Comparison of ENCODE assay signal across 15 cellular contexts in genomic region chr11:126645206-126645605, GRCh38.
"Had no signal": no experiment of that assay in that cellular context is flagged by ENCODE, and none has a peak within 500 bp of the region (broad histone marks: within the 10 kb centered on the region; RNA-seq: fewer than 3 reads in every experiment).

No MANE protein-coding gene starts in this region.

- H3K9me3 ChIP-seq: adrenal gland, upper lobe of left lung had no signal

- H3K79me2 ChIP-seq: parathyroid adenoma had no signal

- H2AFZ ChIP-seq: neural progenitor cell, parathyroid adenoma had no signal

- H3K4me3 ChIP-seq: adrenal gland, neural progenitor cell, upper lobe of left lung had no signal

- H3K4me1 ChIP-seq: adrenal gland, parathyroid adenoma, upper lobe of left lung had no signal

- H3K9ac ChIP-seq: neural progenitor cell, parathyroid adenoma had no signal

- DNase-seq: activated CD4-positive, alpha-beta T cell treated with anti-CD3 and anti-CD28 coated beads, Interleukin-2, amount 50 U/mL, for 1 hour; activated naive CD4-positive, alpha-beta T cell treated with anti-CD3 and anti-CD28 coated beads, Interleukin-2, amount 10 ng/mL, durations not matched to agents 7 days and 5 days; adrenal gland; brain microvascular endothelial cell; dermis blood vessel endothelial cell; endodermal cell; erythroblast; hypothalamus; kidney glomerular epithelial cell; retina; stimulated activated CD4-positive, alpha-beta T cell treated with anti-CD3 and anti-CD28 coated beads, Interleukin-15, amount 100 ng/mL, for 24 hours; stimulated activated CD4-positive, alpha-beta T cell treated with anti-CD3 and anti-CD28 coated beads, Interleukin-4, amount 100 ng/mL, for 24 hours; upper lobe of left lung had no signal

- H3K27ac ChIP-seq: adrenal gland, brain microvascular endothelial cell, neural progenitor cell, parathyroid adenoma, upper lobe of left lung had no signal

- H3K4me2 ChIP-seq: neural progenitor cell had no signal

- H3K27me3 ChIP-seq: adrenal gland, brain microvascular endothelial cell, neural progenitor cell, upper lobe of left lung had no signal

- H3K36me3 ChIP-seq: adrenal gland, brain microvascular endothelial cell, neural progenitor cell, upper lobe of left lung had no signal
